Comparison of ENCODE assay signal across 1 cellular context in genomic region chrX:132590350-132591026, GRCh38.
TF ChIP-seq lines count a peak whose summit lies in the region.

No MANE protein-coding gene starts in this region.

TF ChIP-seq in HepG2, 621 proteins besides CTCF, POLR2A, EP300 and RAD21 (continued from another document and continues in another):
- no peak for TF ChIP-seq KIAA2018 (CRISPR knock-in tag; IDR thresholded peaks at IDR 0.05; ENCODE audit: borderline replicate concordance)
- TF ChIP-seq FOXA1 (IDR thresholded peaks at IDR 0.05), result peak; percentile 83
- peak; percentile 87 for TF ChIP-seq FOXA1 (CRISPR knock-in tag; IDR thresholded peaks at IDR 0.05)
- TF ChIP-seq BRD4 (CRISPR knock-in tag; IDR thresholded peaks at IDR 0.05), result peak; percentile 68; the same call in 1 of the 2 replicates
- peak; percentile 89; the same call in 1 of the 2 replicates for TF ChIP-seq ERF (CRISPR knock-in tag; IDR thresholded peaks at IDR 0.05)
- TF ChIP-seq ZNF816 (CRISPR knock-in tag; IDR thresholded peaks at IDR 0.05; ENCODE audit: borderline replicate concordance), result no peak
- TF ChIP-seq, protein P1, sequence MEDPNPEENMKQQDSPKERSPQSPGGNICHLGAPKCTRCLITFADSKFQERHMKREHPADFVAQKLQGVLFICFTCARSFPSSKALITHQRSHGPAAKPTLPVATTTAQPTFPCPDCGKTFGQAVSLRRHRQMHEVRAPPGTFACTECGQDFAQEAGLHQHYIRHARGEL (CRISPR knock-in tag; IDR thresholded peaks at IDR 0.05), result no peak
- no peak for TF ChIP-seq ZNF512B (CRISPR knock-in tag; IDR thresholded peaks at IDR 0.05; ENCODE audit: borderline replicate concordance)
- no peak for TF ChIP-seq ZNF333 (CRISPR knock-in tag; IDR thresholded peaks at IDR 0.05; ENCODE audit: borderline replicate concordance)
- TF ChIP-seq TFE3 (CRISPR knock-in tag; IDR thresholded peaks at IDR 0.05), result peak; percentile 75
- no peak for TF ChIP-seq ZNF160 (CRISPR knock-in tag; IDR thresholded peaks at IDR 0.05)
- TF ChIP-seq CREM (IDR thresholded peaks at IDR 0.05), result peak; percentile 98
- no peak for TF ChIP-seq CREM (CRISPR knock-in tag; IDR thresholded peaks at IDR 0.05)
- TF ChIP-seq ZNF703 (CRISPR knock-in tag; IDR thresholded peaks at IDR 0.05; ENCODE audit: borderline replicate concordance), result peak; percentile 96
- TF ChIP-seq PAXIP1 (CRISPR knock-in tag; conservative IDR thresholded peaks at IDR 0.05), result peak; percentile 92
- TF ChIP-seq PPARG (CRISPR knock-in tag; conservative IDR thresholded peaks at IDR 0.05), result peak; percentile 93
- peak; percentile 53; the same call in 1 of the 2 replicates for TF ChIP-seq ZNF878 (CRISPR knock-in tag; IDR thresholded peaks at IDR 0.05)
- TF ChIP-seq RXRB (CRISPR knock-in tag; IDR thresholded peaks at IDR 0.05; ENCODE audit: borderline replicate concordance), result peak; percentile 99
- TF ChIP-seq ZNF337 (CRISPR knock-in tag; IDR thresholded peaks at IDR 0.05; ENCODE audit: borderline replicate concordance, low read depth), result peak; percentile 58; the same call in 1 of the 2 replicates
- peak; percentile 65; the same call in 1 of the 2 replicates for TF ChIP-seq CHD4 (IDR thresholded peaks at IDR 0.05; ENCODE audit: borderline replicate concordance, low read length)
- no peak for TF ChIP-seq SRY (CRISPR knock-in tag; IDR thresholded peaks at IDR 0.05)
- peak; percentile 92 for TF ChIP-seq MEIS2 (CRISPR knock-in tag; IDR thresholded peaks at IDR 0.05)
- TF ChIP-seq KAT8 (CRISPR knock-in tag; IDR thresholded peaks at IDR 0.05), result peak; percentile 73
- no peak for TF ChIP-seq ZNF274 (CRISPR knock-in tag; IDR thresholded peaks at IDR 0.05)
- no peak for TF ChIP-seq ZNF432 (CRISPR knock-in tag; IDR thresholded peaks at IDR 0.05; ENCODE audit: borderline replicate concordance)
- TF ChIP-seq TFAP4 (IDR thresholded peaks at IDR 0.05; ENCODE audit: borderline replicate concordance, low read depth), result peak; percentile 28; the same call in 1 of the 2 replicates
- no peak for TF ChIP-seq ZNF329 (CRISPR knock-in tag; IDR thresholded peaks at IDR 0.05; ENCODE audit: low read depth)
- TF ChIP-seq NFYB (CRISPR knock-in tag; IDR thresholded peaks at IDR 0.05), result 0 out of 2 replicates have a peak, but pooled peaks have one; percentile 24
- TF ChIP-seq, protein P2, sequence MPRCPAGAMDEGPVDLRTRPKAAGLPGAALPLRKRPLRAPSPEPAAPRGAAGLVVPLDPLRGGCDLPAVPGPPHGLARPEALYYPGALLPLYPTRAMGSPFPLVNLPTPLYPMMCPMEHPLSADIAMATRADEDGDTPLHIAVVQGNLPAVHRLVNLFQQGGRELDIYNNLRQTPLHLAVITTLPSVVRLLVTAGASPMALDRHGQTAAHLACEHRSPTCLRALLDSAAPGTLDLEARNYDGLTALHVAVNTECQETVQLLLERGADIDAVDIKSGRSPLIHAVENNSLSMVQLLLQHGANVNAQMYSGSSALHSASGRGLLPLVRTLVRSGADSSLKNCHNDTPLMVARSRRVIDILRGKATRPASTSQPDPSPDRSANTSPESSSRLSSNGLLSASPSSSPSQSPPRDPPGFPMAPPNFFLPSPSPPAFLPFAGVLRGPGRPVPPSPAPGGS (CRISPR knock-in tag; IDR thresholded peaks at IDR 0.05), result peak; percentile 59; the same call in 1 of the 2 replicates
- 0 out of 2 replicates have a peak, but pooled peaks have one; percentile 34 for TF ChIP-seq ZNF879 (CRISPR knock-in tag; IDR thresholded peaks at IDR 0.05)
- peak; percentile 69; the same call in 1 of the 2 replicates for TF ChIP-seq ZNF543 (CRISPR knock-in tag; IDR thresholded peaks at IDR 0.05)
- peak; percentile 64; the same call in 1 of the 2 replicates for TF ChIP-seq EHMT2 (IDR thresholded peaks at IDR 0.05; ENCODE audit: borderline replicate concordance, low read depth, low read length)
- TF ChIP-seq, protein P3, sequence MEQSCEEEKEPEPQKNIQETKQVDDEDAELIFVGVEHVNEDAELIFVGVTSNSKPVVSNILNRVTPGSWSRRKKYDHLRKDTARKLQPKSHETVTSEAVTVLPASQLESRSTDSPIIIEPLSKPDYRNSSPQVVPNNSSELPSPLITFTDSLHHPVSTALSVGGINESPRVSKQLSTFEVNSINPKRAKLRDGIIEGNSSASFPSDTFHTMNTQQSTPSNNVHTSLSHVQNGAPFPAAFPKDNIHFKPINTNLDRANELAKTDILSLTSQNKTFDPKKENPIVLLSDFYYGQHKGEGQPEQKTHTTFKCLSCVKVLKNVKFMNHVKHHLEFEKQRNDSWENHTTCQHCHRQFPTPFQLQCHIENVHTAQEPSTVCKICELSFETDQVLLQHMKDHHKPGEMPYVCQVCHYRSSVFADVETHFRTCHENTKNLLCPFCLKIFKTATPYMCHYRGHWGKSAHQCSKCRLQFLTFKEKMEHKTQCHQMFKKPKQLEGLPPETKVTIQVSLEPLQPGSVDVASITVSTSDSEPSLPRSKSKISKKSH (CRISPR knock-in tag; IDR thresholded peaks at IDR 0.05; ENCODE audit: borderline replicate concordance), result no peak
- no peak for TF ChIP-seq PAX8 (CRISPR knock-in tag; IDR thresholded peaks at IDR 0.05; ENCODE audit: borderline replicate concordance)
- TF ChIP-seq NR2F6 (IDR thresholded peaks at IDR 0.05), result peak; percentile 95
- TF ChIP-seq NR2F6 (CRISPR knock-in tag; IDR thresholded peaks at IDR 0.05), result peak; percentile 88
- peak; percentile 68; the same call in 1 of the 2 replicates for TF ChIP-seq REPIN1 (CRISPR knock-in tag; IDR thresholded peaks at IDR 0.05; ENCODE audit: borderline replicate concordance, low read depth)
- TF ChIP-seq TEAD3 (CRISPR knock-in tag; optimal IDR thresholded peaks at IDR 0.05; ENCODE audit: borderline replicate concordance), result peak; percentile 90
- 0 out of 2 replicates have a peak, but pooled peaks have one; percentile 41 for TF ChIP-seq ZNF441 (CRISPR knock-in tag; IDR thresholded peaks at IDR 0.05; ENCODE audit: borderline replicate concordance)
